In genomic region chr14:89013698-89014569, GRCh38 we compare ENCODE assay signal across 15 cellular contexts.
DNase-seq lines count a peak whose midpoint lies in the region; ATAC-seq and TF ChIP-seq lines count a peak whose summit lies in the region.
"Had no signal": no experiment of that assay in that cellular context is flagged by ENCODE, and none has a peak within 500 bp of the region (broad histone marks: within the 10 kb centered on the region; RNA-seq: fewer than 3 reads in every experiment).

No MANE protein-coding gene starts in this region.

- H3F3A ChIP-seq in PC-9 (ENCODE audit: insufficient read depth, low read depth) = no peaks in the 10 kb centered on the region

- H3K4me3 ChIP-seq in PC-9 = no peak overlapping the region
- H3K4me3 ChIP-seq: psoas muscle, spleen had no signal

- H3K79me2 ChIP-seq in PC-9 (ENCODE audit: low read depth) = no peaks in the 10 kb centered on the region

- no peaks in the 10 kb centered on the region for H3K9me2 ChIP-seq in PC-9 (ENCODE audit: insufficient read depth)

- intact Hi-C loops in PC-9 (cut with micrococcal nuclease; ENCODE audit: unreplicated experiment) = no loop called here

- CTCF ChIA-PET in PC-9 (lab: Charles Lee) = no interaction called here

- no peak overlapping the region for H3K27ac ChIP-seq in PC-9
- H3K27ac ChIP-seq: psoas muscle, spleen had no signal

- POLR2A ChIA-PET in PC-9 (lab: Charles Lee; ENCODE audit: unreplicated experiment) = no interaction called here

- TF ChIP-seq CTCF in PC-9 (conservative IDR thresholded peaks at IDR 0.05) = no peak

- peak overlapping the region; percentile 67; the same call in 1 of the 2 replicates for H3K4me2 ChIP-seq in PC-9

- no peaks in the 10 kb centered on the region for H3K9me3 ChIP-seq in PC-9 (ENCODE audit: insufficient read depth, low read depth)
- H3K9me3 ChIP-seq: psoas muscle, spleen had no signal

- no peaks in the 10 kb centered on the region for H4K20me1 ChIP-seq in PC-9 (ENCODE audit: insufficient read depth)

- H2AFZ ChIP-seq in PC-9 = no peak overlapping the region

- DNase-seq in DMS153 (lab: John Stamatoyannopoulos, UW) = peak; percentile 84
- DNase-seq in NCI-H1417 (lab: John Stamatoyannopoulos, UW) = peak; percentile 76 to 98 (median 84)
- peak; percentile 72 for DNase-seq in NCI-H2227 treated with DMSO at 0.1 percent for 48 hours (lab: John Stamatoyannopoulos, UW)
- DNase-seq in PC-9 = no peak
- no peak for DNase-seq in stimulated activated CD4-positive, alpha-beta T cell treated with anti-CD3 and anti-CD28 coated beads, Interleukin-4, amount 100 ng/mL, for 24 hours
- no peak for DNase-seq in activated CD4-positive, alpha-beta T cell treated with anti-CD3 and anti-CD28 coated beads for 1 hour
- no peak for DNase-seq in ecto neural progenitor cell (ENCODE audit: low spot score)
- DNase-seq: activated CD4-positive, alpha-beta T cell treated with anti-CD3 and anti-CD28 coated beads, Interleukin-2, amount 50 U/mL, for 1 hour; anterior cingulate cortex; cerebellar nuclear complex; hippocampal formation; NCI-H2029; psoas muscle; spleen had no signal

- ATAC-seq in GM19324 (IDR thresholded peaks at IDR 0.05; ENCODE audit: low FRiP score, unreplicated experiment) = no peak
- ATAC-seq: psoas muscle had no signal

- H3K27me3 ChIP-seq in PC-9 (ENCODE audit: insufficient read depth, low read depth) = no peaks in the 10 kb centered on the region

- no peaks in the 10 kb centered on the region for H3K4me1 ChIP-seq in PC-9 (replicated peaks; ENCODE audit: insufficient read depth)
- H3K4me1 ChIP-seq: psoas muscle had no signal

- no peaks in the 10 kb centered on the region for H3K36me3 ChIP-seq in PC-9 (ENCODE audit: low read depth)
- H3K36me3 ChIP-seq: spleen had no signal

- BruUV-seq in PC-9 (replicated peaks; lab: Mats Ljungman, UMichigan) = no TSS peak

Comparison
In these comparisons a context has a peak if more than half of its experiments do, and no peak if none do; other contexts are left out.
1. DNase-seq: peak in DMS153 (single experiment), NCI-H1417 (3 of 3) and NCI-H2227 treated with DMSO at 0.1 percent for 48 hours (single experiment); none in PC-9 (0 of 2), stimulated activated CD4-positive, alpha-beta T cell treated with anti-CD3 and anti-CD28 coated beads, Interleukin-4, amount 100 ng/mL, for 24 hours (single experiment), activated CD4-positive, alpha-beta T cell treated with anti-CD3 and anti-CD28 coated beads for 1 hour (single experiment) and ecto neural progenitor cell (single experiment).